ENCODE assay signal across 15 cellular contexts in genomic region chr15:96355561-96356129, GRCh38. TPM values are rescaled to one million over a fixed set of nuclear protein-coding genes. Genes with fewer than 3 reads are reported as not detected.
DNase-seq lines count a peak whose midpoint lies in the region; ATAC-seq, FAIRE-seq and TF ChIP-seq lines count a peak whose summit lies in the region.
"Had no signal": no experiment of that assay in that cellular context is flagged by ENCODE, and none has a peak within 500 bp of the region (broad histone marks: within the 10 kb centered on the region; RNA-seq: fewer than 3 reads in every experiment).

No MANE protein-coding gene starts in this region.

- WGBS in sigmoid colon, 2 donors, result 44 to 79% methylated on average over 7 of the region's 7 CpGs

- intact Hi-C loops in ascending aorta (cut with DNase I) (loop anchor here (2.0 to 5.0 kb wide), 4 partner anchors 25 to 798 kb away; partner anchors contain the start of gene NR2F2), kidney (cut with DNase I) (no loop called here), sigmoid colon (cut with DNase I) (loop anchor here (5.0 kb wide), 2 partner anchors 62 to 537 kb away; no protein-coding TSS in a partner anchor)

- no peak for TF ChIP-seq EP300 in sigmoid colon (IDR thresholded peaks at IDR 0.05)

- peaks cover 0 to 5% (median 0%) of the 10 kb centered on the region in 11 experiments; a peak in 2 of 22 replicates for H3K9me3 ChIP-seq in BLaER1 treated with 17β-estradiol and CSF1 and Interleukin-3, amounts not matched to agents 10 nM and 100 nM (replicated peaks in 1 of 11)
- no peaks in the 10 kb centered on the region for H3K9me3 ChIP-seq in ascending aorta
- H3K9me3 ChIP-seq in kidney (ENCODE audit: control insufficient read depth in 1 of 2, low read length in 2 of 2), result no peaks in the 10 kb centered on the region
- no peaks in the 10 kb centered on the region for H3K9me3 ChIP-seq in sigmoid colon

- no peak for TF ChIP-seq POLR2A in sigmoid colon (IDR thresholded peaks at IDR 0.05)

- no peak overlapping the region for H3K4me3 ChIP-seq in BLaER1 treated with 17β-estradiol and CSF1 and Interleukin-3, amounts not matched to agents 10 nM and 100 nM
- H3K4me3 ChIP-seq in ascending aorta (peak overlapping the region in 1 of 2 donors; percentile 66), kidney (ENCODE audit: low read length in 2 of 2) (peak overlapping the region in 1 of 2 donors; percentile 68), sigmoid colon (no peak overlapping the region)

- DNase-seq in ascending aorta (ENCODE audit: low spot score in 2 of 2) (no peak), kidney (peak; percentile 46), sigmoid colon (no peak)
- no peak for DNase-seq in activated CD4-positive, alpha-beta T cell treated with anti-CD3 and anti-CD28 coated beads, Interleukin-2, amount 50 U/mL, for 48 hours
- DNase-seq: activated naive CD8-positive, alpha-beta T cell treated with anti-CD3 and anti-CD28 coated beads, Interleukin-2, amount 50 U/mL, for 24 hours; activated T-cell treated with anti-CD3 and anti-CD28 coated beads for 4 hours; dorsolateral prefrontal cortex; NCI-H187; occipital lobe; T-cell had no signal

- peaks cover 0 to 95% (median 86%) of the 10 kb centered on the region in 11 experiments; a peak in 19 of 22 replicates for H4K20me1 ChIP-seq in BLaER1 treated with 17β-estradiol and CSF1 and Interleukin-3, amounts not matched to agents 10 nM and 100 nM

- no peak overlapping the region for H3K27ac ChIP-seq in BLaER1 treated with 17β-estradiol and CSF1 and Interleukin-3, amounts not matched to agents 10 nM and 100 nM
- H3K27ac ChIP-seq in ascending aorta (peak overlapping the region; percentile 88 to 89), kidney (ENCODE audit: low read depth in 2 of 2, low read length in 2 of 2) (peak overlapping the region; percentile 48 to 93), sigmoid colon (peak overlapping the region; percentile 81 to 92 (median 87))
- H3K27ac ChIP-seq: KMS-11 had no signal

- peaks cover 18 to 45% (median 37%) of the 10 kb centered on the region in 10 experiments; a peak in 17 of 20 replicates for H3K4me1 ChIP-seq in BLaER1 treated with 17β-estradiol and CSF1 and Interleukin-3, amounts not matched to agents 10 nM and 100 nM
- H3K4me1 ChIP-seq in ascending aorta (peaks cover 4 to 11% of the 10 kb centered on the region in 2 donors), kidney (ENCODE audit: control insufficient read depth in 1 of 2, insufficient read depth in 1 of 2, low read depth in 1 of 2, low read length in 2 of 2) (peaks cover 12 to 17% of the 10 kb centered on the region in 2 donors), sigmoid colon (peaks cover 0 to 39% (median 32%) of the 10 kb centered on the region in 4 donors)

- H3K36me3 ChIP-seq in BLaER1 treated with 17β-estradiol and CSF1 and Interleukin-3, amounts not matched to agents 10 nM and 100 nM, result no peaks in the 10 kb centered on the region
- H3K36me3 ChIP-seq in ascending aorta (no peaks in the 10 kb centered on the region), kidney (ENCODE audit: control insufficient read depth in 1 of 2, insufficient read depth in 2 of 2, low read length in 2 of 2) (no peaks in the 10 kb centered on the region), sigmoid colon (no peaks in the 10 kb centered on the region)

- peak overlapping the region in 6 of 11 experiments; percentile 14 to 100 (median 97); a peak in 7 of 22 replicates for H3K4me2 ChIP-seq in BLaER1 treated with 17β-estradiol and CSF1 and Interleukin-3, amounts not matched to agents 10 nM and 100 nM

- FAIRE-seq in kidney (lab: Jason Lieb, UNC), result no peak

- H3K9ac ChIP-seq in BLaER1 treated with 17β-estradiol and CSF1 and Interleukin-3, amounts not matched to agents 10 nM and 100 nM, result no peak overlapping the region
- peak overlapping the region in 1 of 2 donors; percentile 10 for H3K9ac ChIP-seq in kidney (ENCODE audit: low read length in 2 of 2)
- H3K9ac ChIP-seq: KMS-11 had no signal

- TF ChIP-seq CTCF in ascending aorta (IDR thresholded peaks at IDR 0.05), result no peak
- no peak for TF ChIP-seq CTCF in kidney (IDR thresholded peaks at IDR 0.05; ENCODE audit: borderline replicate concordance, extremely low read depth, insufficient read depth)
- TF ChIP-seq CTCF in sigmoid colon (IDR thresholded peaks at IDR 0.05), result no peak

- no peak for ATAC-seq in HG03457 (IDR thresholded peaks at IDR 0.05; ENCODE audit: unreplicated experiment)
- no peak for ATAC-seq in GM18867 (IDR thresholded peaks at IDR 0.05; ENCODE audit: unreplicated experiment)
- no peak for ATAC-seq in GM21529 (IDR thresholded peaks at IDR 0.05; ENCODE audit: unreplicated experiment)
- ATAC-seq: activated naive CD8-positive, alpha-beta T cell treated with anti-CD3 and anti-CD28 coated beads, Interleukin-2, amount 50 U/mL, for 24 hours; T-cell had no signal

- peaks cover 99 to 100% (median 100%) of the 10 kb centered on the region in 11 experiments for H3K27me3 ChIP-seq in BLaER1 treated with 17β-estradiol and CSF1 and Interleukin-3, amounts not matched to agents 10 nM and 100 nM
- H3K27me3 ChIP-seq in ascending aorta (peaks cover 8% of the 10 kb centered on the region), sigmoid colon (peaks cover 14 to 30% (median 25%) of the 10 kb centered on the region in 3 donors)

RNA-seq across cellular contexts. Expression of gene NR2F2, which starts 25.1 kb away (rescaled TPM):
- total RNA-seq in ascending aorta (126 TPM), kidney (191 TPM), sigmoid colon (10 to 100 TPM; 24.0 to 47.9 (median 31.0) TPM)
- polyA plus RNA-seq in kidney (ENCODE audit: insufficient read depth, low read depth, low replicate concordance) (42.5 TPM), sigmoid colon (10 to 100 TPM; 12.6 to 20.0 (median 12.9) TPM)

Comparison
In these comparisons a context has a peak if more than half of its experiments do, and no peak if none do; other contexts are left out.
1. H3K27ac ChIP-seq: peak in ascending aorta (2 of 2), kidney (2 of 2) and sigmoid colon (4 of 4); none in BLaER1 treated with 17β-estradiol and CSF1 and Interleukin-3, amounts not matched to agents 10 nM and 100 nM (0 of 11).